ENCODE assay signal across 8 cellular contexts in the genomic region with DNA sequence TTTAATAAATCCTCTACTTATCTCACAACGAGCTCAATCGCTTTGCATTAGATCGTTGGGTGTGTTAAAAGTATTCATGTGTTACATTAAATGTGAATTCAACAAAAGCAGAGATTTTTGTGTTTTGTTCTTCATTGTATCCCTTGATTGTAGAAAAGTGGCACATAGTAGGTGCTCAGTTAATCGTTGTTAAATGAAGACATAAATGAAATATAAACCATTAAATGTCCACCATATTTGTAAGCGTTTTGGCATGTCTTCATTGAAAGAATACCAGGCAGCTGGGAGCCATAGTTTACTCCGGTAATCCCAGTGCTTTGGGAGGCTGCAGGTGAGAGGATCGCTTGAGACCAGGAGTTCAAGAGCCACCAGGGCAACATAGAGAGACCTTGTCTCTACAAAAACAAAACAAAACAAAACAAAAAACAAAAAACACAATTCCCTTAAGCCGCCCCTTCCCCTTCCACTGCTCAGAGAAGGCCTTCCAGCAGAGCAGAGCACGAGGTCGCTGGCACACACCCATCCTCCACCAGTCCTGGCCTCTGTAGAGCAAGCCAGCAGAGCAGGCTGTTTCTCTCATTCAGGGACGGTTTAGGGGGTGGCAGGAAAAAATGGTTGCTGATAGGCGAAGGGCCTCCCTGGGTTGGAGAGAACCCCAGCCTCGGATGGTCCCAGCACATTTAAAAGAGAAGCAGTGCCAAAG. TPM values are rescaled to one million over a fixed set of nuclear protein-coding genes. Genes with fewer than 3 reads are reported as not detected.
DNase-seq lines count a peak whose midpoint lies in the region; ATAC-seq and TF ChIP-seq lines count a peak whose summit lies in the region.

No MANE protein-coding gene starts in this region.

- DNase-seq in activated CD4-positive, alpha-beta T cell treated with anti-CD3 and anti-CD28 coated beads for 48 hours: peak; percentile 48
- no peak for DNase-seq in activated CD4-positive, alpha-beta T cell treated with anti-CD3 and anti-CD28 coated beads, Interleukin-2, amount 50 U/mL, for 4 hours
- peak; percentile 57 for DNase-seq in OCI-LY7 (ENCODE audit: low spot score)
- peak; percentile 9 for DNase-seq in brain microvascular endothelial cell
- DNase-seq in lower lobe of right lung: peak; percentile 54
- peak; percentile 47 to 72 for DNase-seq in tibial artery
- no peak for DNase-seq in cortex of kidney (lab: John Stamatoyannopoulos, UW)

- H3K4me2 ChIP-seq in OCI-LY7 (ENCODE audit: low read length): peak overlapping the region; percentile 89

- no peak for TF ChIP-seq CTCF in OCI-LY7 (conservative IDR thresholded peaks at IDR 0.05; ENCODE audit: low read length)
- no peak for TF ChIP-seq CTCF in brain microvascular endothelial cell (IDR thresholded peaks at IDR 0.05; ENCODE audit: low read depth, low read length, missing control alignments)
- TF ChIP-seq CTCF in lower lobe of right lung (IDR thresholded peaks at IDR 0.05): no peak
- TF ChIP-seq CTCF in tibial artery (IDR thresholded peaks at IDR 0.05): no peak

- in situ Hi-C loops in brain microvascular endothelial cell (cut with HindIII; ENCODE audit: low pct_ligation_motif_present, low sequenced_read_pairs): no loop called here

- BruUV-seq in OCI-LY7 (replicated peaks; lab: Mats Ljungman, UMichigan): TSS peak; percentile 79

- H3K36me3 ChIP-seq in OCI-LY7 (ENCODE audit: insufficient read depth, low read length) (no peaks in the 10 kb centered on the region), brain microvascular endothelial cell (replicated peaks) (no peaks in the 10 kb centered on the region), lower lobe of right lung (no peaks in the 10 kb centered on the region), tibial artery (no peaks in the 10 kb centered on the region)

- H3K9me3 ChIP-seq in OCI-LY7 (ENCODE audit: low read length) (no peaks in the 10 kb centered on the region), lower lobe of right lung (no peaks in the 10 kb centered on the region), tibial artery (no peaks in the 10 kb centered on the region)

- POLR2A ChIA-PET in OCI-LY7 (lab: Charles Lee): interaction anchor here (0.7 to 6.0 kb wide), 5 partner anchors 46 to 229 kb away, joined by 3 to 77 read pairs (median 5); no protein-coding TSS in a partner anchor

- H3K4me1 ChIP-seq in OCI-LY7 (ENCODE audit: insufficient read depth, low read length, poor library complexity, severe bottlenecking): peaks cover 38% of the 10 kb centered on the region
- H3K4me1 ChIP-seq in lower lobe of right lung: peaks cover 48% of the 10 kb centered on the region
- H3K4me1 ChIP-seq in tibial artery: peaks cover 0 to 36% (median 12%) of the 10 kb centered on the region in 4 donors

- H3K27ac ChIP-seq in OCI-LY7 (ENCODE audit: low read depth, low read length, poor library complexity, severe bottlenecking): peak overlapping the region; percentile 92
- peak overlapping the region; percentile 26 for H3K27ac ChIP-seq in brain microvascular endothelial cell
- H3K27ac ChIP-seq in lower lobe of right lung: peak overlapping the region; percentile 96
- H3K27ac ChIP-seq in tibial artery: peak overlapping the region; percentile 76 to 88

- peaks cover 39% of the 10 kb centered on the region for H3K79me2 ChIP-seq in OCI-LY7 (ENCODE audit: insufficient read depth, low read depth, low read length)

- intact Hi-C loops in OCI-LY7 (cut with micrococcal nuclease; ENCODE audit: unreplicated experiment) (no loop called here), lower lobe of right lung (cut with DNase I) (no loop called here), tibial artery (cut with DNase I; ENCODE audit: low total_unique reads) (loop anchor here (2.0 to 10.0 kb wide), 2 partner anchors 77 to 151 kb away; no protein-coding TSS in a partner anchor)

- ATAC-seq in HG02870 (IDR thresholded peaks at IDR 0.05; ENCODE audit: unreplicated experiment): peak; percentile 24
- ATAC-seq in lower lobe of right lung: peak; percentile 23 to 50

- H4K20me1 ChIP-seq in OCI-LY7 (ENCODE audit: insufficient read depth, low read length): no peaks in the 10 kb centered on the region

- H3K4me3 ChIP-seq in OCI-LY7 (ENCODE audit: low read depth, low read length, poor library complexity, severe bottlenecking) (peak overlapping the region; percentile 77), brain microvascular endothelial cell (ENCODE audit: low read depth, low read length) (peak overlapping the region; percentile 80), lower lobe of right lung (peak overlapping the region; percentile 86), tibial artery (peak overlapping the region; percentile 59 to 68)

- peak overlapping the region; percentile 88; the same call in 1 of the 2 replicates for H2AFZ ChIP-seq in OCI-LY7 (ENCODE audit: low read length)

- CTCF ChIA-PET in OCI-LY7 (lab: Charles Lee; ENCODE audit: unreplicated experiment): no interaction called here

- no peaks in the 10 kb centered on the region for H3K9me2 ChIP-seq in OCI-LY7 (ENCODE audit: insufficient read depth, low read length)

- H3K27me3 ChIP-seq in brain microvascular endothelial cell (replicated peaks): no peaks in the 10 kb centered on the region
- no peaks in the 10 kb centered on the region for H3K27me3 ChIP-seq in lower lobe of right lung (ENCODE audit: low read depth)
- H3K27me3 ChIP-seq in tibial artery: no peaks in the 10 kb centered on the region

RNA-seq across cellular contexts. Expression of gene CHD9, which starts 0.7 kb away (rescaled TPM):
- 52.6 and 56.5 TPM in 2 replicates for total RNA-seq in OCI-LY7 (2014; rRNA removed; shearing (Covaris generic))
- total RNA-seq in OCI-LY7 (2022): 85.9 and 98.7 TPM in 2 replicates
- total RNA-seq in lower lobe of right lung: 73.1 TPM

RNA-seq across cellular contexts. Expression of gene CHD9NB, which starts 1.4 kb away (rescaled TPM):
- 0.10 TPM in 1 of 2 replicates, not detected in the other for total RNA-seq in OCI-LY7 (2014; rRNA removed; shearing (Covaris generic))
- total RNA-seq in OCI-LY7 (2022) (not detected in 2 replicates), lower lobe of right lung (12.4 TPM)

Comparison
In these comparisons a context has a peak if more than half of its experiments do, and no peak if none do; other contexts are left out.
1. DNase-seq: peak in activated CD4-positive, alpha-beta T cell treated with anti-CD3 and anti-CD28 coated beads for 48 hours (single experiment), OCI-LY7 (single experiment), brain microvascular endothelial cell (single experiment), lower lobe of right lung (single experiment) and tibial artery (2 of 2); none in activated CD4-positive, alpha-beta T cell treated with anti-CD3 and anti-CD28 coated beads, Interleukin-2, amount 50 U/mL, for 4 hours (0 of 2) and cortex of kidney (single experiment).
2. H3K27ac ChIP-seq: peak in every context shown above with its lines; median percentile 96 in lower lobe of right lung; 92 in OCI-LY7; 82 in tibial artery; 26 in brain microvascular endothelial cell.
3. RNA of gene CHD9NB, which starts 1.4 kb away (total RNA-seq): 12.4 TPM in lower lobe of right lung (single experiment); 0.10 TPM in OCI-LY7; every median in the first group is over 10 times any median in the second.
4. Peak in every context shown above with its lines, with median percentiles within 50 percentile points of each other: H3K4me3 ChIP-seq.